ENCODE assay signal across 8 cellular contexts in the genomic region with DNA sequence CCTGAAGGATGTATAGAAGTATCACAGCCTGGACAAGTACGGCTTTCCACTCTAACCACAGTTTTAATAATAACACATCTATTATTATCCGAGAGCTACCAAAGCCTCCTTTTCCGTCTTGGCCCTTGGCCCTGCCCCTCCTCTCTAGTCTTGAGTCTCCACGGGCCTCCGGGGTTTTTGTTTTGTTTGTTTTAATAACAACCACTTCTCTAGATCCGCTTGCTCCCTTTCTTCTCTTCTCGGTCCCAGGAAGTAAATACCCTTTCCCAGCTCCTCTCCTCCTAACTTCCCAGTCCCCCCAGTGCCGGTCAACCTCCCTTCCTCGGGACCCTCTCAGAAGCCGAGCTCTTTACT. TPM values are rescaled to one million over a fixed set of nuclear protein-coding genes. Genes with fewer than 3 reads are reported as not detected.
DNase-seq lines count a peak whose midpoint lies in the region; ATAC-seq, FAIRE-seq and TF ChIP-seq lines count a peak whose summit lies in the region.

No MANE protein-coding gene starts in this region.

- H3K27ac ChIP-seq in rectal smooth muscle tissue (ENCODE audit: low read depth, low read length), result peak overlapping the region; percentile 85

- H3K27me3 Mint-ChIP-seq in CD14-positive monocyte (ENCODE audit: low read depth in 3 of 3), result peaks cover 3 to 8% (median 6%) of the 10 kb centered on the region in 3 donors
- H3K27me3 Mint-ChIP-seq in chondrocyte (ENCODE audit: low read depth), result no peaks in the 10 kb centered on the region

- TF ChIP-seq CTCF in GM12865 (IDR thresholded peaks at IDR 0.05; ENCODE audit: insufficient read depth, low read depth, low read length, missing control alignments) (no peak), CD14-positive monocyte (IDR thresholded peaks at IDR 0.05) (no peak), chondrocyte (IDR thresholded peaks at IDR 0.05) (no peak)

- H3K27me3 ChIP-seq in rectal smooth muscle tissue (ENCODE audit: control insufficient read depth, insufficient read depth, low read length), result no peaks in the 10 kb centered on the region

- DNase-seq in GM12865 (ENCODE audit: low read depth) (peak; percentile 18), SK-MEL-5 (ENCODE audit: low read depth, low spot score) (peak; percentile 8), foreskin melanocyte (peak; percentile 63), HTR-8/SVneo (ENCODE audit: insufficient read length, low spot score) (no peak), CD14-positive monocyte (ENCODE audit: low spot score) (no peak), chondrocyte (ENCODE audit: low spot score) (no peak)

- no peak overlapping the region for H3K9ac ChIP-seq in rectal smooth muscle tissue (ENCODE audit: low read length)

- H3K36me3 ChIP-seq in rectal smooth muscle tissue (ENCODE audit: control insufficient read depth, insufficient read depth, low read length), result no peaks in the 10 kb centered on the region

- H3K36me3 Mint-ChIP-seq in CD14-positive monocyte (no peaks in the 10 kb centered on the region), chondrocyte (ENCODE audit: low read depth) (peaks cover 1% of the 10 kb centered on the region)

- peaks cover 5% of the 10 kb centered on the region for H3K4me1 ChIP-seq in rectal smooth muscle tissue (ENCODE audit: control insufficient read depth, insufficient read depth, low read length)

- H3K27ac Mint-ChIP-seq in CD14-positive monocyte (no peak overlapping the region), chondrocyte (ENCODE audit: unreplicated experiment) (no peak overlapping the region)

- no peak for FAIRE-seq in HTR-8/SVneo (lab: Jason Lieb, UNC)

- intact Hi-C loops in CD14-positive monocyte (cut with micrococcal nuclease), result loop anchor here in 1 of 2 donors (5.0 to 10.0 kb wide), 2 partner anchors 304 to 462 kb away; partner anchors contain the start of genes HMGN3 and PHIP

- peak overlapping the region; percentile 84 for H3K4me3 ChIP-seq in GM12865 (ENCODE audit: low read depth, low read length)
- peak overlapping the region; percentile 68 for H3K4me3 ChIP-seq in rectal smooth muscle tissue (ENCODE audit: low read length)

- H3K4me3 Mint-ChIP-seq in CD14-positive monocyte, result no peak overlapping the region
- no peak overlapping the region for H3K4me3 Mint-ChIP-seq in chondrocyte (ENCODE audit: unreplicated experiment)

- ATAC-seq in GM18909 (IDR thresholded peaks at IDR 0.05; ENCODE audit: poor library complexity, unreplicated experiment), result no peak

- H3K9me3 Mint-ChIP-seq in CD14-positive monocyte (no peaks in the 10 kb centered on the region), chondrocyte (ENCODE audit: low read depth) (no peaks in the 10 kb centered on the region)

- H3K4me1 Mint-ChIP-seq in CD14-positive monocyte, result no peaks in the 10 kb centered on the region
- H3K4me1 Mint-ChIP-seq in chondrocyte (ENCODE audit: low read depth), result peaks cover 10% of the 10 kb centered on the region

- in situ Hi-C loops in SK-MEL-5 (cut with HindIII; ENCODE audit: low pct_unique_long_range_greater_than_20kb, low sequenced_read_pairs), result no loop called here

RNA-seq across cellular contexts. Expression of gene LCA5, which starts 0.6 kb away (rescaled TPM):
- 0.83 and 1.4 TPM in 2 replicates for total RNA-seq in SK-MEL-5 (2014; rRNA removed; shearing (Covaris generic))
- polyA plus RNA-seq in SK-MEL-5 (2015; cell fraction: cytosol; rRNA removed), result 0.68 and 0.86 TPM in 2 replicates
- 0.95 and 1.4 TPM in 2 replicates for polyA plus RNA-seq in SK-MEL-5 (2015; cell fraction: nucleus; rRNA removed)
- under 1 TPM in 1 of 2 donors, not detected in 1; 0.08 TPM for polyA plus RNA-seq in CD14-positive monocyte
- total RNA-seq in chondrocyte, result 3.0 to 4.4 TPM (median 3.8 TPM) in 3 replicates

Comparison
In these comparisons a context has a peak if more than half of its experiments do, and no peak if none do; other contexts are left out.
1. DNase-seq: peak in GM12865 (single experiment), SK-MEL-5 (single experiment) and foreskin melanocyte (single experiment); none in HTR-8/SVneo (single experiment), CD14-positive monocyte (single experiment) and chondrocyte (single experiment).